8 cellular contexts compared by ENCODE assay signal in genomic region chr1:227787513-227788278, GRCh38. TPM values are rescaled to one million over a fixed set of nuclear protein-coding genes. Genes with fewer than 3 reads are reported as not detected.
DNase-seq lines count a peak whose midpoint lies in the region; ATAC-seq and TF ChIP-seq lines count a peak whose summit lies in the region.

No MANE protein-coding gene starts in this region.

- no peak overlapping the region for H4K91ac ChIP-seq in H9 (ENCODE audit: insufficient read length, low read depth, low read length)

- H3K14ac ChIP-seq in H9 (ENCODE audit: insufficient read depth, low read length) = no peak overlapping the region

- H2BK20ac ChIP-seq in H9 (ENCODE audit: low read depth, low read length, poor library complexity, severe bottlenecking) = no peak overlapping the region

- H3K9me3 ChIP-seq in ES-I3 (ENCODE audit: control insufficient read depth, insufficient read depth, low read length) (no peaks in the 10 kb centered on the region), H9 (ENCODE audit: control insufficient read depth, low read depth, low read length) (no peaks in the 10 kb centered on the region), neuron (ENCODE audit: low read length) (no peaks in the 10 kb centered on the region)

- H3T11ph ChIP-seq in H9 (ENCODE audit: low read length) = no peak overlapping the region

- H3K4me3 ChIP-seq in neuron (ENCODE audit: low read length) = peak overlapping the region; percentile 67

- peaks cover 15% of the 10 kb centered on the region for H3K23me2 ChIP-seq in H9 (ENCODE audit: insufficient read length, low read depth, low read length, poor library complexity, severe bottlenecking)

- H2BK12ac ChIP-seq in H9 (ENCODE audit: insufficient read length, low read depth, low read length) = no peak overlapping the region

- H3K27ac ChIP-seq in H9 (ENCODE audit: insufficient read length, low read depth, low read length) = no peak overlapping the region
- H3K27ac ChIP-seq in foreskin keratinocyte = no peak overlapping the region

- peaks cover 5% of the 10 kb centered on the region; the same call in 1 of the 2 replicates for H3K27me3 ChIP-seq in H9 (ENCODE audit: insufficient read depth, low read length)
- H3K27me3 ChIP-seq in foreskin keratinocyte = peaks cover 9% of the 10 kb centered on the region
- peaks cover 20% of the 10 kb centered on the region for H3K27me3 ChIP-seq in neuron (ENCODE audit: insufficient read depth, low read length)

- H3K23ac ChIP-seq in H9 (ENCODE audit: insufficient read length, low read depth, low read length) = no peak overlapping the region

- H3K79me2 ChIP-seq in H9 (ENCODE audit: insufficient read depth, low read length) = no peaks in the 10 kb centered on the region

- H3K27me3 Mint-ChIP-seq in H9 (ENCODE audit: low read depth) = peaks cover 51% of the 10 kb centered on the region

- ATAC-seq in foreskin keratinocyte = peak; percentile 93

- H3K9me3 Mint-ChIP-seq in H9 = no peaks in the 10 kb centered on the region

- no peak overlapping the region for H4K8ac ChIP-seq in H9 (replicated peaks; ENCODE audit: insufficient read length, low read depth, low read length)

- H4K20me1 ChIP-seq in H9 (ENCODE audit: control insufficient read depth, insufficient read depth, insufficient read length) = no peaks in the 10 kb centered on the region

- DNase-seq in H9 = peak; percentile 98
- peak; percentile 87 for DNase-seq in M059J (ENCODE audit: low read depth)
- peak; percentile 80 for DNase-seq in SHP77 treated with DMSO at 0.1 percent for 48 hours (lab: John Stamatoyannopoulos, UW)
- DNase-seq in activated gamma-delta T cell treated with Interleukin-2 at 50 U/mL for 16 hours = peak; percentile 95
- DNase-seq in foreskin keratinocyte = peak; percentile 85 to 92
- peak; percentile 57 for DNase-seq in stromal cell of bone marrow (ENCODE audit: low read depth)

- H2AFZ ChIP-seq in H9 (ENCODE audit: low read length) (peak overlapping the region; percentile 58), neuron (ENCODE audit: low read depth, low read length) (peak overlapping the region; percentile 80)

- no peak overlapping the region for H2AK5ac ChIP-seq in H9 (ENCODE audit: insufficient read length, low read length)

- no peak overlapping the region for H4K5ac ChIP-seq in H9 (ENCODE audit: insufficient read length, low read depth, low read length)

- peak overlapping the region; percentile 92 for H3K9ac ChIP-seq in ES-I3 (ENCODE audit: low read depth, low read length)
- peak overlapping the region; percentile 3 for H3K9ac ChIP-seq in H9 (ENCODE audit: extremely low read depth, insufficient read length, low read length)

- H3K27ac Mint-ChIP-seq in H9 = no peak overlapping the region

- H3K4me1 Mint-ChIP-seq in H9 = peaks cover 12 to 21% of the 10 kb centered on the region in 2 experiments

- no peak overlapping the region for H3K56ac ChIP-seq in H9 (ENCODE audit: insufficient read length, low read depth, low read length)

- H3K36me3 Mint-ChIP-seq in H9 (ENCODE audit: insufficient read depth in 1 of 3, low read depth in 3 of 3) = no peaks in the 10 kb centered on the region

- no peak overlapping the region for H2BK15ac ChIP-seq in H9 (ENCODE audit: low read depth, low read length)

- H3K4ac ChIP-seq in H9 (ENCODE audit: low read depth, low read length) = no peak overlapping the region

- H3K4me2 ChIP-seq in H9 (ENCODE audit: insufficient read depth, insufficient read length, low read length) = peak overlapping the region; percentile 73

- no CpG with 5 or more reads among the region's 61 CpGs for WGBS in H9 (ENCODE audit: extremely low coverage, insufficient read length, low lambda C conversion rate)

- H3K4me1 ChIP-seq in ES-I3 (ENCODE audit: insufficient read depth, low read length) (no peaks in the 10 kb centered on the region; the same call in 1 of the 2 replicates), H9 (ENCODE audit: insufficient read depth, low read length) (no peaks in the 10 kb centered on the region), foreskin keratinocyte (no peaks in the 10 kb centered on the region), neuron (ENCODE audit: insufficient read depth, low read length) (peaks cover 19% of the 10 kb centered on the region)

- H3K36me3 ChIP-seq in ES-I3 (ENCODE audit: insufficient read depth, low read length) (no peaks in the 10 kb centered on the region), neuron (ENCODE audit: insufficient read depth, low read length) (no peaks in the 10 kb centered on the region)

- H3K18ac ChIP-seq in H9 (ENCODE audit: insufficient read length, low read depth, low read length) = no peak overlapping the region

- H2BK120ac ChIP-seq in H9 (ENCODE audit: low read depth, low read length, poor library complexity, severe bottlenecking) = no peak overlapping the region

- TF ChIP-seq CTCF in H9 (conservative IDR thresholded peaks at IDR 0.05) (no peak), foreskin keratinocyte (conservative IDR thresholded peaks at IDR 0.05) (no peak)

- H2BK5ac ChIP-seq in H9 (ENCODE audit: insufficient read length, low read length) = no peak overlapping the region

- peak overlapping the region; percentile 66 to 86 for H3K4me3 Mint-ChIP-seq in H9

- H3K79me1 ChIP-seq in H9 (ENCODE audit: insufficient read depth, low read depth, low read length, poor library complexity, severe bottlenecking) = no peaks in the 10 kb centered on the region

RNA-seq across cellular contexts. Expression of gene PRSS38, which starts 27.8 kb away (rescaled TPM):
- total RNA-seq in H9 (2021) (not detected in 2 replicates), foreskin keratinocyte (not detected in 2 replicates)
- not detected in 2 replicates for total RNA-seq in M059J (2014; rRNA removed; shearing (Covaris generic))
- not detected in 2 replicates for polyA plus RNA-seq in foreskin keratinocyte

RNA-seq across cellular contexts. Expression of gene SNAP47, which starts 52.5 kb away (rescaled TPM):
- 44.1 TPM in 2 replicates for total RNA-seq in H9 (2021)
- total RNA-seq in M059J (2014; rRNA removed; shearing (Covaris generic)) = 53.3 and 65.6 TPM in 2 replicates
- total RNA-seq in foreskin keratinocyte = 30.9 and 33.1 TPM in 2 replicates
- 25.1 and 27.0 TPM in 2 replicates for polyA plus RNA-seq in foreskin keratinocyte

RNA-seq across cellular contexts. Expression of gene JMJD4, which starts 52.6 kb away (rescaled TPM):
- total RNA-seq in H9 (2021) (24.4 and 26.0 TPM in 2 replicates), foreskin keratinocyte (24.2 and 26.2 TPM in 2 replicates)
- 14.7 and 18.8 TPM in 2 replicates for total RNA-seq in M059J (2014; rRNA removed; shearing (Covaris generic))
- 23.6 and 24.6 TPM in 2 replicates for polyA plus RNA-seq in foreskin keratinocyte
